ENCODE assay signal across 1 cellular context in genomic region chr7:55185941-55186609, GRCh38.
A peak's percentile ranks its signal among the peaks of the same experiment; 100 is the strongest.
TF ChIP-seq lines count a peak whose summit lies in the region.

No MANE protein-coding gene starts in this region.

TF ChIP-seq in HepG2, 621 proteins besides CTCF, POLR2A, EP300 and RAD21 (continued from another document and continues in another):
- TF ChIP-seq STAG1 (CRISPR knock-in tag; IDR thresholded peaks at IDR 0.05), result 0 out of 2 replicates have a peak, but pooled peaks have one; percentile 4
- peak; percentile 97 for TF ChIP-seq FOSL2 (CRISPR knock-in tag; IDR thresholded peaks at IDR 0.05)
- TF ChIP-seq, protein P1, sequence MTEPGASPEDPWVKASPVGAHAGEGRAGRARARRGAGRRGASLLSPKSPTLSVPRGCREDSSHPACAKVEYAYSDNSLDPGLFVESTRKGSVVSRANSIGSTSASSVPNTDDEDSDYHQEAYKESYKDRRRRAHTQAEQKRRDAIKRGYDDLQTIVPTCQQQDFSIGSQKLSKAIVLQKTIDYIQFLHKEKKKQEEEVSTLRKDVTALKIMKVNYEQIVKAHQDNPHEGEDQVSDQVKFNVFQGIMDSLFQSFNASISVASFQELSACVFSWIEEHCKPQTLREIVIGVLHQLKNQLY (CRISPR knock-in tag; IDR thresholded peaks at IDR 0.05), result 0 out of 2 replicates have a peak, but pooled peaks have one; percentile 18
- 0 out of 2 replicates have a peak, but pooled peaks have one; percentile 30 for TF ChIP-seq MXD3 (CRISPR knock-in tag; IDR thresholded peaks at IDR 0.05)
- peak; percentile 79 for TF ChIP-seq ZNF441 (CRISPR knock-in tag; IDR thresholded peaks at IDR 0.05; ENCODE audit: borderline replicate concordance)
- TF ChIP-seq TCF7 (IDR thresholded peaks at IDR 0.05; ENCODE audit: low read depth), result 0 out of 2 replicates have a peak, but pooled peaks have one; percentile 22
- peak; percentile 26 to 79; a peak in 3 of 4 replicates for TF ChIP-seq MAFK (conservative IDR thresholded peaks at IDR 0.05 in 1 of 2, IDR thresholded peaks at IDR 0.05 in 1 of 2; ENCODE audit: low read length in 2 of 2)
- TF ChIP-seq RXRB (CRISPR knock-in tag; IDR thresholded peaks at IDR 0.05; ENCODE audit: borderline replicate concordance), result peak; percentile 56; the same call in 1 of the 2 replicates
- peak; percentile 56; the same call in 1 of the 2 replicates for TF ChIP-seq ZNF12 (CRISPR knock-in tag; IDR thresholded peaks at IDR 0.05)
- no peak for TF ChIP-seq ZMYM2 (CRISPR knock-in tag; IDR thresholded peaks at IDR 0.05)
- no peak for TF ChIP-seq U2AF1 (optimal IDR thresholded peaks at IDR 0.05; ENCODE audit: low read depth, low read length)
- peak; percentile 49; the same call in 1 of the 2 replicates for TF ChIP-seq ZSCAN21 (CRISPR knock-in tag; IDR thresholded peaks at IDR 0.05; ENCODE audit: borderline replicate concordance)
- peak; percentile 39 for TF ChIP-seq HNF4A (CRISPR knock-in tag; IDR thresholded peaks at IDR 0.05)
- no peak for TF ChIP-seq ZNF232 (CRISPR knock-in tag; IDR thresholded peaks at IDR 0.05; ENCODE audit: borderline replicate concordance)
- TF ChIP-seq ZNF639 (CRISPR knock-in tag; conservative IDR thresholded peaks at IDR 0.05), result no peak; the same call in 1 of the 2 replicates
- TF ChIP-seq ZNF557 (CRISPR knock-in tag; IDR thresholded peaks at IDR 0.05), result 0 out of 2 replicates have a peak, but pooled peaks have one; percentile 63
- no peak; the same call in 1 of the 2 replicates for TF ChIP-seq FOXO1 (CRISPR knock-in tag; IDR thresholded peaks at IDR 0.05)
- no peak for TF ChIP-seq LBX2 (CRISPR knock-in tag; IDR thresholded peaks at IDR 0.05; ENCODE audit: borderline replicate concordance)
- TF ChIP-seq ZNF329 (CRISPR knock-in tag; IDR thresholded peaks at IDR 0.05; ENCODE audit: low read depth), result no peak
- TF ChIP-seq SNAPC2 (CRISPR knock-in tag; IDR thresholded peaks at IDR 0.05), result 0 out of 2 replicates have a peak, but pooled peaks have one; percentile 41
- TF ChIP-seq ARNT2 (CRISPR knock-in tag; IDR thresholded peaks at IDR 0.05; ENCODE audit: low read depth), result peak; percentile 60; the same call in 1 of the 2 replicates
- TF ChIP-seq TFE3 (CRISPR knock-in tag; IDR thresholded peaks at IDR 0.05), result peak; percentile 76; the same call in 1 of the 2 replicates
- TF ChIP-seq TARDBP (CRISPR knock-in tag; IDR thresholded peaks at IDR 0.05), result no peak; the same call in 1 of the 2 replicates
- TF ChIP-seq ZNF562 (CRISPR knock-in tag; IDR thresholded peaks at IDR 0.05; ENCODE audit: borderline replicate concordance), result no peak
- TF ChIP-seq, protein P2, sequence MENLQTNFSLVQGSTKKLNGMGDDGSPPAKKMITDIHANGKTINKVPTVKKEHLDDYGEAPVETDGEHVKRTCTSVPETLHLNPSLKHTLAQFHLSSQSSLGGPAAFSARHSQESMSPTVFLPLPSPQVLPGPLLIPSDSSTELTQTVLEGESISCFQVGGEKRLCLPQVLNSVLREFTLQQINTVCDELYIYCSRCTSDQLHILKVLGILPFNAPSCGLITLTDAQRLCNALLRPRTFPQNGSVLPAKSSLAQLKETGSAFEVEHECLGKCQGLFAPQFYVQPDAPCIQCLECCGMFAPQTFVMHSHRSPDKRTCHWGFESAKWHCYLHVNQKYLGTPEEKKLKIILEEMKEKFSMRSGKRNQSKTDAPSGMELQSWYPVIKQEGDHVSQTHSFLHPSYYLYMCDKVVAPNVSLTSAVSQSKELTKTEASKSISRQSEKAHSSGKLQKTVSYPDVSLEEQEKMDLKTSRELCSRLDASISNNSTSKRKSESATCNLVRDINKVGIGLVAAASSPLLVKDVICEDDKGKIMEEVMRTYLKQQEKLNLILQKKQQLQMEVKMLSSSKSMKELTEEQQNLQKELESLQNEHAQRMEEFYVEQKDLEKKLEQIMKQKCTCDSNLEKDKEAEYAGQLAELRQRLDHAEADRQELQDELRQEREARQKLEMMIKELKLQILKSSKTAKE (CRISPR knock-in tag; IDR thresholded peaks at IDR 0.05; ENCODE audit: borderline replicate concordance), result 0 out of 2 replicates have a peak, but pooled peaks have one; percentile 44
- TF ChIP-seq MED1 (CRISPR knock-in tag; IDR thresholded peaks at IDR 0.05), result peak; percentile 97
- TF ChIP-seq, protein P3, sequence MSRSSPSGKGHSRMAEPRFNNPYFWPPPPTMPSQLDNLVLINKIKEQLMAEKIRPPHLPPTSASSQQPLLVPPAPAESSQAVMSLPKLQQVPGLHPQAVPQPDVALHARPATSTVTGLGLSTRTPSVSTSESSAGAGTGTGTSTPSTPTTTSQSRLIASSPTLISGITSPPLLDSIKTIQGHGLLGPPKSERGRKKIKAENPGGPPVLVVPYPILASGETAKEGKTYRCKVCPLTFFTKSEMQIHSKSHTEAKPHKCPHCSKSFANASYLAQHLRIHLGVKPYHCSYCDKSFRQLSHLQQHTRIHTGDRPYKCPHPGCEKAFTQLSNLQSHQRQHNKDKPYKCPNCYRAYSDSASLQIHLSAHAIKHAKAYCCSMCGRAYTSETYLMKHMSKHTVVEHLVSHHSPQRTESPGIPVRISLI (CRISPR knock-in tag; IDR thresholded peaks at IDR 0.05; ENCODE audit: borderline replicate concordance), result 0 out of 2 replicates have a peak, but pooled peaks have one; percentile 37
- TF ChIP-seq NR2F2 (IDR thresholded peaks at IDR 0.05; ENCODE audit: borderline replicate concordance, low read depth), result no peak
- TF ChIP-seq, protein P4, sequence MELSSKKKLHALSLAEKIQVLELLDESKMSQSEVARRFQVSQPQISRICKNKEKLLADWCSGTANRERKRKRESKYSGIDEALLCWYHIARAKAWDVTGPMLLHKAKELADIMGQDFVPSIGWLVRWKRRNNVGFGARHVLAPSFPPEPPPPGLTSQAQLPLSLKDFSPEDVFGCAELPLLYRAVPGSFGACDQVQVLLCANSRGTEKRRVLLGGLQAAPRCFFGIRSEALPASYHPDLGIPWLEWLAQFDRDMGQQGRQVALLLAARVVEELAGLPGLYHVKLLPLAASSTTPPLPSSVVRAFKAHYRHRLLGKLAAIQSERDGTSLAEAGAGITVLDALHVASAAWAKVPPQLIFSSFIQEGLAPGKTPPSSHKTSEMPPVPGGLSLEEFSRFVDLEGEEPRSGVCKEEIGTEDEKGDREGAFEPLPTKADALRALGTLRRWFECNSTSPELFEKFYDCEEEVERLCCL (CRISPR knock-in tag; IDR thresholded peaks at IDR 0.05; ENCODE audit: borderline replicate concordance), result no peak
- no peak for TF ChIP-seq TBX3 (IDR thresholded peaks at IDR 0.05; ENCODE audit: borderline replicate concordance)
- TF ChIP-seq NR2F6 (IDR thresholded peaks at IDR 0.05), result peak; percentile 48
- TF ChIP-seq NR2F6 (CRISPR knock-in tag; IDR thresholded peaks at IDR 0.05), result peak; percentile 55; the same call in 1 of the 2 replicates
- no peak for TF ChIP-seq ZNF777 (CRISPR knock-in tag; IDR thresholded peaks at IDR 0.05)
- TF ChIP-seq ZKSCAN8 (CRISPR knock-in tag; IDR thresholded peaks at IDR 0.05; ENCODE audit: borderline replicate concordance), result no peak
- peak; percentile 68; the same call in 1 of the 2 replicates for TF ChIP-seq MAFF (IDR thresholded peaks at IDR 0.05; ENCODE audit: low read depth, low read length)
- TF ChIP-seq, protein P5, sequence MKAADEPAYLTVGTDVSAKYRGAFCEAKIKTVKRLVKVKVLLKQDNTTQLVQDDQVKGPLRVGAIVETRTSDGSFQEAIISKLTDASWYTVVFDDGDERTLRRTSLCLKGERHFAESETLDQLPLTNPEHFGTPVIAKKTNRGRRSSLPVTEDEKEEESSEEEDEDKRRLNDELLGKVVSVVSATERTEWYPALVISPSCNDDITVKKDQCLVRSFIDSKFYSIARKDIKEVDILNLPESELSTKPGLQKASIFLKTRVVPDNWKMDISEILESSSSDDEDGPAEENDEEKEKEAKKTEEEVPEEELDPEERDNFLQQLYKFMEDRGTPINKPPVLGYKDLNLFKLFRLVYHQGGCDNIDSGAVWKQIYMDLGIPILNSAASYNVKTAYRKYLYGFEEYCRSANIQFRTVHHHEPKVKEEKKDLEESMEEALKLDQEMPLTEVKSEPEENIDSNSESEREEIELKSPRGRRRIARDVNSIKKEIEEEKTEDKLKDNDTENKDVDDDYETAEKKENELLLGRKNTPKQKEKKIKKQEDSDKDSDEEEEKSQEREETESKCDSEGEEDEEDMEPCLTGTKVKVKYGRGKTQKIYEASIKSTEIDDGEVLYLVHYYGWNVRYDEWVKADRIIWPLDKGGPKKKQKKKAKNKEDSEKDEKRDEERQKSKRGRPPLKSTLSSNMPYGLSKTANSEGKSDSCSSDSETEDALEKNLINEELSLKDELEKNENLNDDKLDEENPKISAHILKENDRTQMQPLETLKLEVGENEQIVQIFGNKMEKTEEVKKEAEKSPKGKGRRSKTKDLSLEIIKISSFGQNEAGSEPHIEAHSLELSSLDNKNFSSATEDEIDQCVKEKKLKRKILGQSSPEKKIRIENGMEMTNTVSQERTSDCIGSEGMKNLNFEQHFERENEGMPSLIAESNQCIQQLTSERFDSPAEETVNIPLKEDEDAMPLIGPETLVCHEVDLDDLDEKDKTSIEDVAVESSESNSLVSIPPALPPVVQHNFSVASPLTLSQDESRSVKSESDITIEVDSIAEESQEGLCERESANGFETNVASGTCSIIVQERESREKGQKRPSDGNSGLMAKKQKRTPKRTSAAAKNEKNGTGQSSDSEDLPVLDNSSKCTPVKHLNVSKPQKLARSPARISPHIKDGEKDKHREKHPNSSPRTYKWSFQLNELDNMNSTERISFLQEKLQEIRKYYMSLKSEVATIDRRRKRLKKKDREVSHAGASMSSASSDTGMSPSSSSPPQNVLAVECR (CRISPR knock-in tag; IDR thresholded peaks at IDR 0.05; ENCODE audit: borderline replicate concordance), result 0 out of 2 replicates have a peak, but pooled peaks have one; percentile 39
- peak; percentile 92 for TF ChIP-seq MAFG (CRISPR knock-in tag; IDR thresholded peaks at IDR 0.05)
- no peak for TF ChIP-seq CBX1 (IDR thresholded peaks at IDR 0.05; ENCODE audit: low read depth)
- TF ChIP-seq, protein P6, sequence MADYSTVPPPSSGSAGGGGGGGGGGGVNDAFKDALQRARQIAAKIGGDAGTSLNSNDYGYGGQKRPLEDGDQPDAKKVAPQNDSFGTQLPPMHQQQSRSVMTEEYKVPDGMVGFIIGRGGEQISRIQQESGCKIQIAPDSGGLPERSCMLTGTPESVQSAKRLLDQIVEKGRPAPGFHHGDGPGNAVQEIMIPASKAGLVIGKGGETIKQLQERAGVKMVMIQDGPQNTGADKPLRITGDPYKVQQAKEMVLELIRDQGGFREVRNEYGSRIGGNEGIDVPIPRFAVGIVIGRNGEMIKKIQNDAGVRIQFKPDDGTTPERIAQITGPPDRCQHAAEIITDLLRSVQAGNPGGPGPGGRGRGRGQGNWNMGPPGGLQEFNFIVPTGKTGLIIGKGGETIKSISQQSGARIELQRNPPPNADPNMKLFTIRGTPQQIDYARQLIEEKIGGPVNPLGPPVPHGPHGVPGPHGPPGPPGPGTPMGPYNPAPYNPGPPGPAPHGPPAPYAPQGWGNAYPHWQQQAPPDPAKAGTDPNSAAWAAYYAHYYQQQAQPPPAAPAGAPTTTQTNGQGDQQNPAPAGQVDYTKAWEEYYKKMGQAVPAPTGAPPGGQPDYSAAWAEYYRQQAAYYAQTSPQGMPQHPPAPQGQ (CRISPR knock-in tag; IDR thresholded peaks at IDR 0.05; ENCODE audit: borderline replicate concordance), result peak; percentile 89; the same call in 1 of the 2 replicates
- no peak for TF ChIP-seq DMAP1 (CRISPR knock-in tag; IDR thresholded peaks at IDR 0.05)
- peak; percentile 46; the same call in 1 of the 2 replicates for TF ChIP-seq ZNF264 (CRISPR knock-in tag; IDR thresholded peaks at IDR 0.05)
- TF ChIP-seq ZNF598 (CRISPR knock-in tag; IDR thresholded peaks at IDR 0.05; ENCODE audit: borderline replicate concordance), result no peak
- TF ChIP-seq ZNF841 (CRISPR knock-in tag; IDR thresholded peaks at IDR 0.05; ENCODE audit: borderline replicate concordance), result no peak
- peak; percentile 39; the same call in 1 of the 2 replicates for TF ChIP-seq CREM (IDR thresholded peaks at IDR 0.05)
- no peak for TF ChIP-seq CREM (CRISPR knock-in tag; IDR thresholded peaks at IDR 0.05)
- no peak for TF ChIP-seq ZNF629 (CRISPR knock-in tag; conservative IDR thresholded peaks at IDR 0.05)
- TF ChIP-seq, protein P7, sequence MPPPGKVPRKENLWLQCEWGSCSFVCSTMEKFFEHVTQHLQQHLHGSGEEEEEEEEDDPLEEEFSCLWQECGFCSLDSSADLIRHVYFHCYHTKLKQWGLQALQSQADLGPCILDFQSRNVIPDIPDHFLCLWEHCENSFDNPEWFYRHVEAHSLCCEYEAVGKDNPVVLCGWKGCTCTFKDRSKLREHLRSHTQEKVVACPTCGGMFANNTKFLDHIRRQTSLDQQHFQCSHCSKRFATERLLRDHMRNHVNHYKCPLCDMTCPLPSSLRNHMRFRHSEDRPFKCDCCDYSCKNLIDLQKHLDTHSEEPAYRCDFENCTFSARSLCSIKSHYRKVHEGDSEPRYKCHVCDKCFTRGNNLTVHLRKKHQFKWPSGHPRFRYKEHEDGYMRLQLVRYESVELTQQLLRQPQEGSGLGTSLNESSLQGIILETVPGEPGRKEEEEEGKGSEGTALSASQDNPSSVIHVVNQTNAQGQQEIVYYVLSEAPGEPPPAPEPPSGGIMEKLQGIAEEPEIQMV (CRISPR knock-in tag; IDR thresholded peaks at IDR 0.05; ENCODE audit: low read depth), result peak; percentile 42; the same call in 1 of the 2 replicates
- no peak for TF ChIP-seq ZNF678 (CRISPR knock-in tag; IDR thresholded peaks at IDR 0.05)
